Comparison of ENCODE assay signal across 8 cellular contexts in genomic region chr22:46149493-46149997, GRCh38. TPM values are rescaled to one million over a fixed set of nuclear protein-coding genes. Genes with fewer than 3 reads are reported as not detected.
DNase-seq lines count a peak whose midpoint lies in the region; ATAC-seq and TF ChIP-seq lines count a peak whose summit lies in the region.

No MANE protein-coding gene starts in this region.

- peaks cover 18% of the 10 kb centered on the region for H3K4me1 ChIP-seq in CD8-positive, alpha-beta memory T cell (ENCODE audit: insufficient read depth, low read length)

- peak in 3 of 5 donors; percentile 42 to 65 (median 44) for DNase-seq in CD8-positive, alpha-beta memory T cell
- DNase-seq in activated CD4-positive, alpha-beta T cell treated with anti-CD3 and anti-CD28 coated beads, Interleukin-2, amount 10 ng/mL, durations not matched to agents 7 days and 5 days: peak; percentile 22
- peak; percentile 31 for DNase-seq in effector CD4-positive, alpha-beta T cell
- DNase-seq in memory B cell (ENCODE audit: low spot score in 2 of 2) (peak; percentile 28 to 51), NCI-H226 (no peak), GDM1 (lab: John Stamatoyannopoulos, UW) (no peak)
- no peak for DNase-seq in stimulated activated naive B cell treated with anti-CD40 and anti-IgM and Interleukin-4, amounts not matched to agents 10 μg/mL and 1 μg/mL and 100 μg/mL, for 72 hours

- H3K9me3 ChIP-seq in CD8-positive, alpha-beta memory T cell (ENCODE audit: low read length): no peaks in the 10 kb centered on the region

- TF ChIP-seq RAD21 in Ishikawa (IDR thresholded peaks at IDR 0.05; ENCODE audit: low read depth): no peak; the same call in 1 of the 2 replicates

- H3K27me3 Mint-ChIP-seq in CD8-positive, alpha-beta memory T cell: peaks cover 0 to 2% of the 10 kb centered on the region in 2 donors
- peaks cover 29% of the 10 kb centered on the region for H3K27me3 Mint-ChIP-seq in activated CD4-positive, alpha-beta T cell treated with anti-CD3 and anti-CD28 coated beads, Interleukin-2, amount 10 ng/mL, durations not matched to agents 7 days and 5 days
- no peaks in the 10 kb centered on the region for H3K27me3 Mint-ChIP-seq in memory B cell
- peaks cover 0 to 5% of the 10 kb centered on the region in 2 donors for H3K27me3 Mint-ChIP-seq in stimulated activated naive B cell treated with anti-CD40 and anti-IgM and Interleukin-4, amounts not matched to agents 10 μg/mL and 1 μg/mL and 100 μg/mL, for 72 hours

- peaks cover 0 to 14% (median 2%) of the 10 kb centered on the region in 3 donors for H3K36me3 Mint-ChIP-seq in CD8-positive, alpha-beta memory T cell
- H3K36me3 Mint-ChIP-seq in activated CD4-positive, alpha-beta T cell treated with anti-CD3 and anti-CD28 coated beads, Interleukin-2, amount 10 ng/mL, durations not matched to agents 7 days and 5 days (ENCODE audit: low read depth): no peaks in the 10 kb centered on the region
- H3K36me3 Mint-ChIP-seq in memory B cell: no peaks in the 10 kb centered on the region
- peaks cover 3 to 6% of the 10 kb centered on the region in 2 donors for H3K36me3 Mint-ChIP-seq in stimulated activated naive B cell treated with anti-CD40 and anti-IgM and Interleukin-4, amounts not matched to agents 10 μg/mL and 1 μg/mL and 100 μg/mL, for 72 hours

- no peak for TF ChIP-seq EP300 in Ishikawa (IDR thresholded peaks at IDR 0.05; ENCODE audit: borderline replicate concordance)

- peak; percentile 10 for ATAC-seq in memory B cell (ENCODE audit: low read depth)
- ATAC-seq in stimulated activated naive B cell treated with anti-CD40 and anti-IgM and Interleukin-4, amounts not matched to agents 10 μg/mL and 1 μg/mL and 100 μg/mL, for 72 hours (replicated peaks): peak; percentile 6 to 13

- CTCF ChIA-PET in CD8-positive, alpha-beta memory T cell (lab: Charles Lee): interaction anchor here (0.5 to 1.4 kb wide), 4 partner anchors 9 to 147 kb away, joined by 3 to 5 read pairs (median 4); partner anchors contain the start of genes GTSE1 and TTC38
- CTCF ChIA-PET in activated CD4-positive, alpha-beta T cell treated with anti-CD3 and anti-CD28 coated beads, Interleukin-2, amount 10 ng/mL, durations not matched to agents 7 days and 5 days (lab: Charles Lee): interaction anchor here (0.6 to 1.2 kb wide), 2 partner anchors 137 to 321 kb away, joined by 4 read pairs; no protein-coding TSS in a partner anchor

- H3K4me1 Mint-ChIP-seq in CD8-positive, alpha-beta memory T cell: peaks cover 16 to 22% (median 17%) of the 10 kb centered on the region in 3 donors
- peaks cover 19% of the 10 kb centered on the region for H3K4me1 Mint-ChIP-seq in activated CD4-positive, alpha-beta T cell treated with anti-CD3 and anti-CD28 coated beads, Interleukin-2, amount 10 ng/mL, durations not matched to agents 7 days and 5 days
- H3K4me1 Mint-ChIP-seq in memory B cell: peaks cover 14% of the 10 kb centered on the region
- peaks cover 12 to 23% of the 10 kb centered on the region in 2 donors for H3K4me1 Mint-ChIP-seq in stimulated activated naive B cell treated with anti-CD40 and anti-IgM and Interleukin-4, amounts not matched to agents 10 μg/mL and 1 μg/mL and 100 μg/mL, for 72 hours

- no peaks in the 10 kb centered on the region for H3K36me3 ChIP-seq in CD8-positive, alpha-beta memory T cell (ENCODE audit: insufficient read depth, low read length)

- peak overlapping the region; percentile 69 to 93 (median 85) for H3K27ac Mint-ChIP-seq in CD8-positive, alpha-beta memory T cell
- no peak overlapping the region for H3K27ac Mint-ChIP-seq in activated CD4-positive, alpha-beta T cell treated with anti-CD3 and anti-CD28 coated beads, Interleukin-2, amount 10 ng/mL, durations not matched to agents 7 days and 5 days
- peak overlapping the region; percentile 86 for H3K27ac Mint-ChIP-seq in memory B cell
- no peak overlapping the region for H3K27ac Mint-ChIP-seq in stimulated activated naive B cell treated with anti-CD40 and anti-IgM and Interleukin-4, amounts not matched to agents 10 μg/mL and 1 μg/mL and 100 μg/mL, for 72 hours

- peak overlapping the region; percentile 74 to 90 (median 87) for H3K4me3 Mint-ChIP-seq in CD8-positive, alpha-beta memory T cell
- peak overlapping the region; percentile 76 for H3K4me3 Mint-ChIP-seq in activated CD4-positive, alpha-beta T cell treated with anti-CD3 and anti-CD28 coated beads, Interleukin-2, amount 10 ng/mL, durations not matched to agents 7 days and 5 days
- peak overlapping the region; percentile 94 for H3K4me3 Mint-ChIP-seq in memory B cell
- peak overlapping the region; percentile 92 to 93 for H3K4me3 Mint-ChIP-seq in stimulated activated naive B cell treated with anti-CD40 and anti-IgM and Interleukin-4, amounts not matched to agents 10 μg/mL and 1 μg/mL and 100 μg/mL, for 72 hours

- no peaks in the 10 kb centered on the region for H3K27me3 ChIP-seq in CD8-positive, alpha-beta memory T cell (ENCODE audit: insufficient read depth, low read length, poor library complexity, severe bottlenecking)

- peak overlapping the region; percentile 67 for H3K27ac ChIP-seq in CD8-positive, alpha-beta memory T cell (ENCODE audit: low read depth, low read length)

- POLR2A ChIA-PET in CD8-positive, alpha-beta memory T cell (lab: Charles Lee): interaction anchor here (0.6 to 1.8 kb wide), 3 partner anchors 114 to 977 kb away, joined by 3 to 4 read pairs (median 4); no protein-coding TSS in a partner anchor
- POLR2A ChIA-PET in activated CD4-positive, alpha-beta T cell treated with anti-CD3 and anti-CD28 coated beads, Interleukin-2, amount 10 ng/mL, durations not matched to agents 7 days and 5 days (lab: Charles Lee): no interaction called here

- no peaks in the 10 kb centered on the region for H3K9me3 Mint-ChIP-seq in CD8-positive, alpha-beta memory T cell
- H3K9me3 Mint-ChIP-seq in activated CD4-positive, alpha-beta T cell treated with anti-CD3 and anti-CD28 coated beads, Interleukin-2, amount 10 ng/mL, durations not matched to agents 7 days and 5 days: no peaks in the 10 kb centered on the region
- no peaks in the 10 kb centered on the region for H3K9me3 Mint-ChIP-seq in memory B cell
- H3K9me3 Mint-ChIP-seq in stimulated activated naive B cell treated with anti-CD40 and anti-IgM and Interleukin-4, amounts not matched to agents 10 μg/mL and 1 μg/mL and 100 μg/mL, for 72 hours: no peaks in the 10 kb centered on the region

- H3K4me3 ChIP-seq in CD8-positive, alpha-beta memory T cell (ENCODE audit: low read length): peak overlapping the region; percentile 56

TF ChIP-seq in Ishikawa, 13 proteins besides CTCF, POLR2A, EP300 and RAD21:
- TF ChIP-seq USF1 (IDR thresholded peaks at IDR 0.05) (no peak), ZBTB7A (IDR thresholded peaks at IDR 0.05; ENCODE audit: low read depth) (peak; percentile 72; the same call in 1 of the 2 replicates), CEBPB (IDR thresholded peaks at IDR 0.05) (no peak), FOXM1 (IDR thresholded peaks at IDR 0.05; ENCODE audit: borderline replicate concordance, low read depth) (no peak), TAF1 (IDR thresholded peaks at IDR 0.05; ENCODE audit: low read depth) (peak; percentile 32; the same call in 1 of the 2 replicates), CREB1 (IDR thresholded peaks at IDR 0.05; ENCODE audit: low read depth) (no peak)

RNA-seq across cellular contexts. Expression of gene PPARA, which starts 0.8 kb away (rescaled TPM):
- 10 to 100 TPM; 11.2 to 12.9 TPM for total RNA-seq in CD8-positive, alpha-beta memory T cell
- polyA plus RNA-seq in CD8-positive, alpha-beta memory T cell: 10.1 TPM
- total RNA-seq in activated CD4-positive, alpha-beta T cell treated with anti-CD3 and anti-CD28 coated beads, Interleukin-2, amount 10 ng/mL, durations not matched to agents 7 days and 5 days: 1 to 10 TPM; 9.5 to 9.7 TPM

Comparison
In these comparisons a context has a peak if more than half of its experiments do, and no peak if none do; other contexts are left out.
1. DNase-seq: peak in CD8-positive, alpha-beta memory T cell (3 of 5), activated CD4-positive, alpha-beta T cell treated with anti-CD3 and anti-CD28 coated beads, Interleukin-2, amount 10 ng/mL, durations not matched to agents 7 days and 5 days (single experiment), effector CD4-positive, alpha-beta T cell (single experiment) and memory B cell (2 of 2); none in stimulated activated naive B cell treated with anti-CD40 and anti-IgM and Interleukin-4, amounts not matched to agents 10 μg/mL and 1 μg/mL and 100 μg/mL, for 72 hours (single experiment), NCI-H226 (single experiment) and GDM1 (single experiment).
2. H3K27ac Mint-ChIP-seq: peak in CD8-positive, alpha-beta memory T cell (8 of 8) and memory B cell (single experiment); none in activated CD4-positive, alpha-beta T cell treated with anti-CD3 and anti-CD28 coated beads, Interleukin-2, amount 10 ng/mL, durations not matched to agents 7 days and 5 days (single experiment) and stimulated activated naive B cell treated with anti-CD40 and anti-IgM and Interleukin-4, amounts not matched to agents 10 μg/mL and 1 μg/mL and 100 μg/mL, for 72 hours (single experiment).
3. Peak in every context shown above with its lines, with median percentiles within 50 percentile points of each other: H3K4me3 Mint-ChIP-seq.